In genomic region chr15:75368689-75369239, GRCh38 we compare ENCODE assay signal across 9 cellular contexts. TPM values are rescaled to one million over a fixed set of nuclear protein-coding genes. Genes with fewer than 3 reads are reported as not detected.
DNase-seq lines count a peak whose midpoint lies in the region; ATAC-seq, FAIRE-seq and TF ChIP-seq lines count a peak whose summit lies in the region.
"Had no signal": no experiment of that assay in that cellular context is flagged by ENCODE, and none has a peak within 500 bp of the region (broad histone marks: within the 10 kb centered on the region; RNA-seq: fewer than 3 reads in every experiment).

No MANE protein-coding gene starts in this region.

- peak overlapping the region; percentile 53 for H2AFZ ChIP-seq in GM12878 (ENCODE audit: control insufficient read depth, low read depth, low read length)

- in situ Hi-C loops in GM12878 (cut with MboI): no loop called here

- H3K27me3 ChIP-seq in GM12878 (replicated peaks in 1 of 2; ENCODE audit: control insufficient read depth in 2 of 2, insufficient read depth in 2 of 2, low read length in 1 of 2) (no peaks in the 10 kb centered on the region), tibial nerve (no peaks in the 10 kb centered on the region)

- no peak for TF ChIP-seq RAD21 in GM12878 (IDR thresholded peaks at IDR 0.05; ENCODE audit: insufficient read depth, low read depth, low read length)

- H3K4me1 ChIP-seq in GM12878 (ENCODE audit: control insufficient read depth, insufficient read depth, low read length) (peaks cover 6% of the 10 kb centered on the region), tibial nerve (peaks cover 0 to 28% (median 8%) of the 10 kb centered on the region in 4 donors)

- BruUV-seq in GM12878 (replicated peaks; lab: Mats Ljungman, UMichigan): TSS peak; percentile 90

- SMC1A ChIA-PET in GM12878 (lab: Charles Lee; ENCODE audit: uncharacterized antibody, unreplicated experiment): interaction anchor here (0.8 to 3.1 kb wide), 18 partner anchors 10 to 339 kb away, joined by 3 to 24 read pairs (median 6); partner anchors contain the start of genes IMP3, SIN3A and SNUPN

- peak overlapping the region; percentile 93 for H3K9ac ChIP-seq in GM12878 (ENCODE audit: control insufficient read depth, insufficient read depth, low read length)

- H3K79me2 ChIP-seq in GM12878 (ENCODE audit: control insufficient read depth, insufficient read depth, low read length): peaks cover 8% of the 10 kb centered on the region

- H3K27ac ChIP-seq in GM12878 (ENCODE audit: control insufficient read depth, insufficient read depth) (peak overlapping the region; percentile 91), tibial nerve (peak overlapping the region; percentile 91 to 98 (median 95))

- RAD21 ChIA-PET in GM12878 (lab: Charles Lee; ENCODE audit: unreplicated experiment): interaction anchor here (0.6 to 4.2 kb wide), 20 partner anchors 31 to 375 kb away, joined by 3 to 113 read pairs (median 4); partner anchors contain the start of genes IMP3, PPCDC, PTPN9 and SCAMP5

- H3K36me3 ChIP-seq in GM12878 (ENCODE audit: control insufficient read depth in 2 of 2, insufficient read depth in 2 of 2, low read length in 1 of 2) (peaks cover 7 to 22% of the 10 kb centered on the region in 2 experiments), tibial nerve (peaks cover 0 to 69% (median 6%) of the 10 kb centered on the region in 3 donors)

- ATAC-seq in HG03378 (IDR thresholded peaks at IDR 0.05; ENCODE audit: unreplicated experiment) (peak; percentile 3), GM12878 (peak; percentile 2), left lobe of liver (peak; percentile 21), HG03095 (IDR thresholded peaks at IDR 0.05; ENCODE audit: unreplicated experiment) (no peak)

- intact Hi-C loops in GM12878 (cut with micrococcal nuclease; ENCODE audit: unreplicated experiment): loop anchor here (1.0 to 2.0 kb wide), 2 partner anchors 82 to 272 kb away; partner anchors contain the start of genes IMP3 and SIN3A

- H3K4me2 ChIP-seq in GM12878 (ENCODE audit: control insufficient read depth, insufficient read depth): peak overlapping the region; percentile 23

- TF ChIP-seq EP300 in GM12878 (IDR thresholded peaks at IDR 0.05; ENCODE audit: borderline replicate concordance in 1 of 2, control insufficient read depth in 1 of 2, low read depth in 2 of 2, low read length in 2 of 2) (no peak), tibial nerve (IDR thresholded peaks at IDR 0.05) (no peak)

- H3K9me3 ChIP-seq in GM12878 (replicated peaks; ENCODE audit: control insufficient read depth, insufficient read depth, low read length): no peaks in the 10 kb centered on the region
- H3K9me3 ChIP-seq in tibial nerve: no peaks in the 10 kb centered on the region

- no peak for TF ChIP-seq POLR2A in GM12878 (IDR thresholded peaks at IDR 0.05; ENCODE audit: low read depth, low read length)
- TF ChIP-seq POLR2A in tibial nerve (IDR thresholded peaks at IDR 0.05): no peak

- no peaks in the 10 kb centered on the region for H4K20me1 ChIP-seq in GM12878 (ENCODE audit: control insufficient read depth, insufficient read depth)

- CTCF ChIA-PET in GM12878 (lab: Yijun Ruan, JAX): interaction anchor here (0.9 to 4.9 kb wide), 28 partner anchors 11 to 433 kb away, joined by 3 to 86 read pairs (median 8); partner anchors contain the start of genes COMMD4, IMP3, PTPN9 and SIN3A

- no peak for DNase-seq in GM12878 (ENCODE audit: low read depth, low spot score)
- no peak for DNase-seq in left lobe of liver (ENCODE audit: low spot score)
- no peak for DNase-seq in tibial nerve (ENCODE audit: low spot score in 2 of 2)
- DNase-seq in NK-92 (lab: John Stamatoyannopoulos, UW; ENCODE audit: unreplicated experiment): no peak
- DNase-seq in GM19238 (ENCODE audit: insufficient read length, low spot score): no peak

- POLR2A ChIA-PET in GM12878 (lab: Charles Lee): interaction anchor here (0.5 to 3.2 kb wide), 22 partner anchors 12 to 1535 kb away, joined by 3 to 43 read pairs (median 4); partner anchors contain the start of genes COMMD4, IMP3, PPCDC and SIN3A

- TF ChIP-seq CTCF in GM12875 (IDR thresholded peaks at IDR 0.05; ENCODE audit: borderline replicate concordance, insufficient read depth, low read depth, low read length) (no peak), GM12878 (IDR thresholded peaks at IDR 0.05 in 2 of 3, conservative IDR thresholded peaks at IDR 0.05 in 1 of 3; ENCODE audit: control insufficient read depth in 2 of 3, extremely low read depth in 1 of 3, insufficient read depth in 1 of 3, low read depth in 3 of 3, low read length in 3 of 3) (no peak), tibial nerve (IDR thresholded peaks at IDR 0.05) (no peak)

- no peak for FAIRE-seq in GM12878 (lab: Jason Lieb, UNC)
- FAIRE-seq: TTC549 had no signal

- H3K4me3 ChIP-seq in GM12875 (ENCODE audit: low read depth, low read length) (peak overlapping the region; percentile 93), GM12878 (peak overlapping the region; percentile 75), tibial nerve (peak overlapping the region; percentile 80 to 97 (median 87))

- 2% methylated on average over 23 of the region's 23 CpGs for WGBS in GM12878 (ENCODE audit: insufficient coverage, insufficient replicate concordance, low lambda C conversion rate, missing lambda C conversion rate)
- 4 to 6% methylated on average over 23 of the region's 23 CpGs for WGBS in tibial nerve, 2 donors

TF ChIP-seq in GM12878, 131 proteins besides CTCF, POLR2A, EP300 and RAD21 (continues in another document):
- TF ChIP-seq CREM (IDR thresholded peaks at IDR 0.05; ENCODE audit: low read depth) (no peak), CHD4 (IDR thresholded peaks at IDR 0.05) (no peak), STAT3 (IDR thresholded peaks at IDR 0.05; ENCODE audit: low read depth, low read length) (0 out of 2 replicates have a peak, but pooled peaks have one; percentile 50)

RNA-seq across cellular contexts. Expression of gene MAN2C1, which starts 0.4 kb away (rescaled TPM):
- 567 and 636 TPM in 2 replicates for total RNA-seq in GM12878 (2013; cell fraction: nucleolus; rRNA removed)
- total RNA-seq in GM12878 (2014; rRNA removed): 54.8 and 65.0 TPM in 2 replicates
- 26.9 and 29.2 TPM in 2 replicates for total RNA-seq in GM12878 (2014; rRNA removed; fragmentation: Illumina TruSeq; extraction: Trizol)
- 102 and 111 TPM in 2 replicates for total RNA-seq in GM12878 (2021)
- 56.1 TPM for polyA plus RNA-seq in GM12878 (2011; ENCODE audit: low read depth)
- 20.9 and 32.5 TPM in 2 replicates for polyA plus RNA-seq in GM12878 (2011; rRNA removed)
- 36.8 and 47.4 TPM in 2 replicates for polyA plus RNA-seq in GM12878 (2011; cell fraction: cytosol; rRNA removed)
- 649 and 670 TPM in 2 replicates for polyA plus RNA-seq in GM12878 (2011; cell fraction: nucleus; rRNA removed)
- polyA plus RNA-seq in GM12878 (2012): 114 and 120 TPM in 2 replicates
- polyA plus RNA-seq in GM12878 (2014; fragmentation: Illumina TruSeq; extraction: Trizol): 17.6 and 32.0 TPM in 2 replicates
- 1 to 10 TPM; 1.4 to 4.6 TPM for polyA plus RNA-seq in GM12878 (2014; fragmentation: Nextera tagmentation; extraction: Ambion mirVana)
- 107 and 110 TPM in 2 replicates for polyA plus RNA-seq in GM12878 (2014; rRNA removed)
- 10 to 100 TPM; 51.9 to 66.2 TPM for polyA plus RNA-seq in GM12878 (2016; fragmentation: Nextera tagmentation; extraction: Ambion mirVana)
- 35.4 and 73.6 TPM in 2 replicates for polyA minus RNA-seq in GM12878 (2011; rRNA and poly(A)+ RNA removed)
- 23.2 and 32.6 TPM in 2 replicates for polyA minus RNA-seq in GM12878 (2011; cell fraction: cytosol; rRNA and poly(A)+ RNA removed)
- polyA minus RNA-seq in GM12878 (2011; cell fraction: nucleus; rRNA and poly(A)+ RNA removed): 120 and 170 TPM in 2 replicates
- total RNA-seq in left lobe of liver: 96.1 TPM
- total RNA-seq in tibial nerve: 100 to 1,000 TPM; 319 to 781 (median 366) TPM

RNA-seq across cellular contexts. Expression of gene NEIL1, which starts 21.9 kb away (rescaled TPM):
- total RNA-seq in GM12878 (2013; cell fraction: nucleolus; rRNA removed): 3.4 and 5.6 TPM in 2 replicates
- total RNA-seq in GM12878 (2014; rRNA removed): 0.71 and 0.73 TPM in 2 replicates
- total RNA-seq in GM12878 (2014; rRNA removed; fragmentation: Illumina TruSeq; extraction: Trizol): 0.58 and 0.92 TPM in 2 replicates
- total RNA-seq in GM12878 (2021): 0.96 and 1.5 TPM in 2 replicates
- polyA plus RNA-seq in GM12878 (2011; ENCODE audit: low read depth): 10.3 TPM
- 0.04 and 0.23 TPM in 2 replicates for polyA plus RNA-seq in GM12878 (2011; rRNA removed)
- 0.16 and 0.17 TPM in 2 replicates for polyA plus RNA-seq in GM12878 (2011; cell fraction: cytosol; rRNA removed)
- polyA plus RNA-seq in GM12878 (2011; cell fraction: nucleus; rRNA removed): 1.0 and 2.4 TPM in 2 replicates
- 9.5 and 12.7 TPM in 2 replicates for polyA plus RNA-seq in GM12878 (2012)
- polyA plus RNA-seq in GM12878 (2014; fragmentation: Illumina TruSeq; extraction: Trizol): 0.37 and 1.3 TPM in 2 replicates
- under 1 TPM; 0.10 to 0.37 TPM for polyA plus RNA-seq in GM12878 (2014; fragmentation: Nextera tagmentation; extraction: Ambion mirVana)
- polyA plus RNA-seq in GM12878 (2014; rRNA removed): 1.8 and 2.5 TPM in 2 replicates
- 1 to 10 TPM; 1.2 to 2.3 TPM for polyA plus RNA-seq in GM12878 (2016; fragmentation: Nextera tagmentation; extraction: Ambion mirVana)
- polyA minus RNA-seq in GM12878 (2011; rRNA and poly(A)+ RNA removed): 0.36 TPM in 1 of 2 replicates, not detected in the other
- not detected in 2 replicates for polyA minus RNA-seq in GM12878 (2011; cell fraction: cytosol; rRNA and poly(A)+ RNA removed)
- 0.85 TPM in 1 of 2 replicates, not detected in the other for polyA minus RNA-seq in GM12878 (2011; cell fraction: nucleus; rRNA and poly(A)+ RNA removed)
- 43.2 TPM for total RNA-seq in left lobe of liver
- 100 to 1,000 TPM in 1 of 4 donors, 10 to 100 TPM in 3; 45.8 to 101 (median 53.6) TPM for total RNA-seq in tibial nerve

RNA-seq across cellular contexts. Expression of gene COMMD4, which starts 32.9 kb away (rescaled TPM):
- total RNA-seq in GM12878 (2013; cell fraction: nucleolus; rRNA removed): 17.9 and 18.5 TPM in 2 replicates
- total RNA-seq in GM12878 (2014; rRNA removed) (110 and 113 TPM in 2 replicates), GM12878 (2014; rRNA removed; fragmentation: Illumina TruSeq; extraction: Trizol) (46.1 and 48.4 TPM in 2 replicates), GM12878 (2021) (86.3 and 98.9 TPM in 2 replicates), left lobe of liver (33.6 TPM), tibial nerve (10 to 100 TPM; 57.1 to 88.5 (median 66.2) TPM)
- 30.1 TPM for polyA plus RNA-seq in GM12878 (2011; ENCODE audit: low read depth)
- polyA plus RNA-seq in GM12878 (2011; rRNA removed) (32.0 and 53.2 TPM in 2 replicates), GM12878 (2014; fragmentation: Illumina TruSeq; extraction: Trizol) (18.5 and 34.3 TPM in 2 replicates), GM12878 (2014; fragmentation: Nextera tagmentation; extraction: Ambion mirVana) (10 to 100 TPM; 14.5 to 38.4 TPM), GM12878 (2014; rRNA removed) (97.4 and 111 TPM in 2 replicates), GM12878 (2016; fragmentation: Nextera tagmentation; extraction: Ambion mirVana) (100 to 1,000 TPM; 115 to 118 TPM)
- 129 and 166 TPM in 2 replicates for polyA plus RNA-seq in GM12878 (2011; cell fraction: cytosol; rRNA removed)
- 127 and 161 TPM in 2 replicates for polyA plus RNA-seq in GM12878 (2011; cell fraction: nucleus; rRNA removed)
- 64.3 and 67.6 TPM in 2 replicates for polyA plus RNA-seq in GM12878 (2012)
- polyA minus RNA-seq in GM12878 (2011; rRNA and poly(A)+ RNA removed): 19.5 and 56.0 TPM in 2 replicates
- 14.7 and 26.7 TPM in 2 replicates for polyA minus RNA-seq in GM12878 (2011; cell fraction: cytosol; rRNA and poly(A)+ RNA removed)
- 11.8 and 14.3 TPM in 2 replicates for polyA minus RNA-seq in GM12878 (2011; cell fraction: nucleus; rRNA and poly(A)+ RNA removed)
